ENCODE assay signal across 8 cellular contexts in genomic region chr7:77797734-77798393, GRCh38. TPM values are rescaled to one million over a fixed set of nuclear protein-coding genes. Genes with fewer than 3 reads are reported as not detected.
DNase-seq lines count a peak whose midpoint lies in the region; ATAC-seq and TF ChIP-seq lines count a peak whose summit lies in the region.

No MANE protein-coding gene starts in this region.

- peak; percentile 23 for ATAC-seq in GM18873 (IDR thresholded peaks at IDR 0.05; ENCODE audit: low FRiP score, unreplicated experiment)
- peak; percentile 18 for ATAC-seq in HG03025 (IDR thresholded peaks at IDR 0.05; ENCODE audit: low FRiP score, unreplicated experiment)
- ATAC-seq in SK-N-SH treated with all-trans-retinoic acid at 6 μM for 48 hours: peak; percentile 39

- H3K27me3 ChIP-seq in osteoblast (ENCODE audit: insufficient read depth, low read length): no peaks in the 10 kb centered on the region

- H3K27ac ChIP-seq in osteoblast (ENCODE audit: low read depth, low read length): peak overlapping the region; percentile 87

- H3K4me3 ChIP-seq in AG10803 (ENCODE audit: low read length) (peak overlapping the region; percentile 97), fibroblast of pulmonary artery (replicated peaks; ENCODE audit: low read depth, low read length) (peak overlapping the region; percentile 99), osteoblast (ENCODE audit: insufficient read depth, low read length) (peak overlapping the region; percentile 95)

- peaks cover 84% of the 10 kb centered on the region for H3K79me2 ChIP-seq in osteoblast (ENCODE audit: insufficient read depth, low read length)

- no peaks in the 10 kb centered on the region for H3K36me3 ChIP-seq in osteoblast (ENCODE audit: insufficient read depth, low read length)

- peak overlapping the region; percentile 83 for H3K4me2 ChIP-seq in osteoblast (ENCODE audit: insufficient read depth, low read length)

- DNase-seq in AG10803 (ENCODE audit: low read depth) (peak; percentile 31), fibroblast of pulmonary artery (ENCODE audit: low read depth) (peak; percentile 45), osteoblast (ENCODE audit: insufficient read length, low spot score, missing footprints) (peak; percentile 58), KG1 (lab: John Stamatoyannopoulos, UW) (no peak), LoVo (ENCODE audit: low spot score) (no peak)

- no peaks in the 10 kb centered on the region for H3K9me3 ChIP-seq in osteoblast (ENCODE audit: low read depth, low read length)

- peak overlapping the region; percentile 86 for H2AFZ ChIP-seq in osteoblast (ENCODE audit: low read length)

- TF ChIP-seq CTCF in AG10803 (conservative IDR thresholded peaks at IDR 0.05; ENCODE audit: low read length) (no peak), fibroblast of pulmonary artery (IDR thresholded peaks at IDR 0.05; ENCODE audit: low read length, missing control alignments) (no peak), osteoblast (IDR thresholded peaks at IDR 0.05; ENCODE audit: extremely low read depth, low read depth, low read length) (no peak)

- peaks cover 21% of the 10 kb centered on the region for H3K4me1 ChIP-seq in osteoblast (ENCODE audit: insufficient read depth, low read length)

- no peaks in the 10 kb centered on the region for H4K20me1 ChIP-seq in osteoblast (ENCODE audit: insufficient read depth, low read length)

TF ChIP-seq in SK-N-SH treated with all-trans-retinoic acid at 6 μM for 48 hours, 23 proteins besides CTCF, POLR2A, EP300 and RAD21:
- no peak for TF ChIP-seq ZNF565 (CRISPR knock-in tag; conservative IDR thresholded peaks at IDR 0.05; ENCODE audit: low read depth)
- TF ChIP-seq, protein P1, sequence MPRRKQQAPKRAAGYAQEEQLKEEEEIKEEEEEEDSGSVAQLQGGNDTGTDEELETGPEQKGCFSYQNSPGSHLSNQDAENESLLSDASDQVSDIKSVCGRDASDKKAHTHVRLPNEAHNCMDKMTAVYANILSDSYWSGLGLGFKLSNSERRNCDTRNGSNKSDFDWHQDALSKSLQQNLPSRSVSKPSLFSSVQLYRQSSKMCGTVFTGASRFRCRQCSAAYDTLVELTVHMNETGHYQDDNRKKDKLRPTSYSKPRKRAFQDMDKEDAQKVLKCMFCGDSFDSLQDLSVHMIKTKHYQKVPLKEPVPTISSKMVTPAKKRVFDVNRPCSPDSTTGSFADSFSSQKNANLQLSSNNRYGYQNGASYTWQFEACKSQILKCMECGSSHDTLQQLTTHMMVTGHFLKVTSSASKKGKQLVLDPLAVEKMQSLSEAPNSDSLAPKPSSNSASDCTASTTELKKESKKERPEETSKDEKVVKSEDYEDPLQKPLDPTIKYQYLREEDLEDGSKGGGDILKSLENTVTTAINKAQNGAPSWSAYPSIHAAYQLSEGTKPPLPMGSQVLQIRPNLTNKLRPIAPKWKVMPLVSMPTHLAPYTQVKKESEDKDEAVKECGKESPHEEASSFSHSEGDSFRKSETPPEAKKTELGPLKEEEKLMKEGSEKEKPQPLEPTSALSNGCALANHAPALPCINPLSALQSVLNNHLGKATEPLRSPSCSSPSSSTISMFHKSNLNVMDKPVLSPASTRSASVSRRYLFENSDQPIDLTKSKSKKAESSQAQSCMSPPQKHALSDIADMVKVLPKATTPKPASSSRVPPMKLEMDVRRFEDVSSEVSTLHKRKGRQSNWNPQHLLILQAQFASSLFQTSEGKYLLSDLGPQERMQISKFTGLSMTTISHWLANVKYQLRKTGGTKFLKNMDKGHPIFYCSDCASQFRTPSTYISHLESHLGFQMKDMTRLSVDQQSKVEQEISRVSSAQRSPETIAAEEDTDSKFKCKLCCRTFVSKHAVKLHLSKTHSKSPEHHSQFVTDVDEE (CRISPR knock-in tag; IDR thresholded peaks at IDR 0.05): no peak
- TF ChIP-seq ZFP30 (CRISPR knock-in tag; IDR thresholded peaks at IDR 0.05): no peak
- no peak for TF ChIP-seq ISL1 (CRISPR knock-in tag; IDR thresholded peaks at IDR 0.05)
- TF ChIP-seq ZNF8 (CRISPR knock-in tag; IDR thresholded peaks at IDR 0.05): no peak
- TF ChIP-seq CREB5 (CRISPR knock-in tag; IDR thresholded peaks at IDR 0.05; ENCODE audit: low read depth): 0 out of 2 replicates have a peak, but pooled peaks have one; percentile 9
- no peak for TF ChIP-seq ZNF70 (CRISPR knock-in tag; IDR thresholded peaks at IDR 0.05)
- TF ChIP-seq, protein P2, sequence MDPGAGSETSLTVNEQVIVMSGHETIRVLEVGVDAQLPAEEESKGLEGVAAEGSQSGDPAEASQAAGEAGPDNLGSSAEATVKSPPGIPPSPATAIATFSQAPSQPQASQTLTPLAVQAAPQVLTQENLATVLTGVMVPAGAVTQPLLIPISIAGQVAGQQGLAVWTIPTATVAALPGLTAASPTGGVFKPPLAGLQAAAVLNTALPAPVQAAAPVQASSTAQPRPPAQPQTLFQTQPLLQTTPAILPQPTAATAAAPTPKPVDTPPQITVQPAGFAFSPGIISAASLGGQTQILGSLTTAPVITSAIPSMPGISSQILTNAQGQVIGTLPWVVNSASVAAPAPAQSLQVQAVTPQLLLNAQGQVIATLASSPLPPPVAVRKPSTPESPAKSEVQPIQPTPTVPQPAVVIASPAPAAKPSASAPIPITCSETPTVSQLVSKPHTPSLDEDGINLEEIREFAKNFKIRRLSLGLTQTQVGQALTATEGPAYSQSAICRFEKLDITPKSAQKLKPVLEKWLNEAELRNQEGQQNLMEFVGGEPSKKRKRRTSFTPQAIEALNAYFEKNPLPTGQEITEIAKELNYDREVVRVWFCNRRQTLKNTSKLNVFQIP (CRISPR knock-in tag; IDR thresholded peaks at IDR 0.05; ENCODE audit: borderline replicate concordance, low read depth): 0 out of 2 replicates have a peak, but pooled peaks have one; percentile 43
- no peak for TF ChIP-seq PPARA (CRISPR knock-in tag; IDR thresholded peaks at IDR 0.05; ENCODE audit: borderline replicate concordance)
- no peak for TF ChIP-seq CSRNP3 (CRISPR knock-in tag; IDR thresholded peaks at IDR 0.05)
- no peak for TF ChIP-seq ZC3H10 (CRISPR knock-in tag; IDR thresholded peaks at IDR 0.05)
- TF ChIP-seq OSR1 (CRISPR knock-in tag; IDR thresholded peaks at IDR 0.05): no peak
- no peak for TF ChIP-seq TCF4 (CRISPR knock-in tag; IDR thresholded peaks at IDR 0.05; ENCODE audit: borderline replicate concordance)
- no peak for TF ChIP-seq ZFP3 (CRISPR knock-in tag; IDR thresholded peaks at IDR 0.05)
- TF ChIP-seq TOX (CRISPR knock-in tag; IDR thresholded peaks at IDR 0.05; ENCODE audit: borderline replicate concordance): no peak
- TF ChIP-seq ESRRG (CRISPR knock-in tag; IDR thresholded peaks at IDR 0.05): 0 out of 2 replicates have a peak, but pooled peaks have one; percentile 9
- TF ChIP-seq RARB (CRISPR knock-in tag; IDR thresholded peaks at IDR 0.05): no peak
- no peak for TF ChIP-seq BACH2 (CRISPR knock-in tag; IDR thresholded peaks at IDR 0.05; ENCODE audit: borderline replicate concordance)
- TF ChIP-seq SNAI2 (CRISPR knock-in tag; IDR thresholded peaks at IDR 0.05): no peak
- TF ChIP-seq GLIS3 (CRISPR knock-in tag; IDR thresholded peaks at IDR 0.05): no peak
- TF ChIP-seq, protein P3, sequence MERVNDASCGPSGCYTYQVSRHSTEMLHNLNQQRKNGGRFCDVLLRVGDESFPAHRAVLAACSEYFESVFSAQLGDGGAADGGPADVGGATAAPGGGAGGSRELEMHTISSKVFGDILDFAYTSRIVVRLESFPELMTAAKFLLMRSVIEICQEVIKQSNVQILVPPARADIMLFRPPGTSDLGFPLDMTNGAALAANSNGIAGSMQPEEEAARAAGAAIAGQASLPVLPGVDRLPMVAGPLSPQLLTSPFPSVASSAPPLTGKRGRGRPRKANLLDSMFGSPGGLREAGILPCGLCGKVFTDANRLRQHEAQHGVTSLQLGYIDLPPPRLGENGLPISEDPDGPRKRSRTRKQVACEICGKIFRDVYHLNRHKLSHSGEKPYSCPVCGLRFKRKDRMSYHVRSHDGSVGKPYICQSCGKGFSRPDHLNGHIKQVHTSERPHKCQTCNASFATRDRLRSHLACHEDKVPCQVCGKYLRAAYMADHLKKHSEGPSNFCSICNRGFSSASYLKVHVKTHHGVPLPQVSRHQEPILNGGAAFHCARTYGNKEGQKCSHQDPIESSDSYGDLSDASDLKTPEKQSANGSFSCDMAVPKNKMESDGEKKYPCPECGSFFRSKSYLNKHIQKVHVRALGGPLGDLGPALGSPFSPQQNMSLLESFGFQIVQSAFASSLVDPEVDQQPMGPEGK (CRISPR knock-in tag; IDR thresholded peaks at IDR 0.05; ENCODE audit: borderline replicate concordance): no peak
TF ChIP-seq in SK-N-SH treated with all-trans-retinoic acid at 6 μM for 48 hours: peak in this region for 3.

RNA-seq across cellular contexts. Expression of gene TMEM60, which starts 0.4 kb away (rescaled TPM):
- 20.3 and 20.6 TPM in 2 replicates for total RNA-seq in osteoblast

RNA-seq across cellular contexts. Expression of gene PHTF2, which starts 0.7 kb away (rescaled TPM):
- total RNA-seq in osteoblast: 28.6 and 31.5 TPM in 2 replicates

Comparison
In these comparisons a context has a peak if more than half of its experiments do, and no peak if none do; other contexts are left out.
1. DNase-seq: peak in AG10803 (single experiment), fibroblast of pulmonary artery (single experiment) and osteoblast (single experiment); none in KG1 (single experiment) and LoVo (single experiment).
2. Peak in every context shown above with its lines, with median percentiles within 50 percentile points of each other: H3K4me3 ChIP-seq and ATAC-seq.